Comparison of ENCODE assay signal across 21 cellular contexts in the genomic region with DNA sequence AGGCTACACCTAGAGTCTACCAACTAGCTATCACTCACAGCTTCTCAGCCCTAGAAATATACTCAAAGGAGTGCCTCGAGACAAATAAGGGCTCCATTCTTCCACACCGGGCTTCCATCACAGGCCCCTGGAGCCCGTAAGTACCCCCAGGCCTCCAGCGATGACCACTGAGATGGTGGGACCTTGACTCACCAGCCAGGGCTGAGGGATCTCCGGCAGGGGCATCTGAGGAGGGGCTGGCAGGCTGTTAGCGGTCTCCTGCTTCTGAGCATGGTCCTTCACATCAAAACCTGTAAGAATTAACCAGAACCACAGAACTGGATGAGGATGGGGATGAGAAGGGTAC.
DNase-seq lines count a peak whose midpoint lies in the region; ATAC-seq and TF ChIP-seq lines count a peak whose summit lies in the region.
"Had no signal": no experiment of that assay in that cellular context is flagged by ENCODE, and none has a peak within 500 bp of the region (broad histone marks: within the 10 kb centered on the region; RNA-seq: fewer than 3 reads in every experiment).

No MANE protein-coding gene starts in this region.

- ATAC-seq in activated naive CD8-positive, alpha-beta T cell treated with anti-CD3 and anti-CD28 coated beads, Interleukin-2, amount 10 ng/mL, durations not matched to agents 7 days and 5 days (ENCODE audit: low read depth): no peak
- ATAC-seq in GM18867 (IDR thresholded peaks at IDR 0.05; ENCODE audit: unreplicated experiment) (no peak), HG03135 (IDR thresholded peaks at IDR 0.05; ENCODE audit: unreplicated experiment) (no peak)
- ATAC-seq: HCT116; lower lobe of right lung; sciatic nerve; stimulated activated naive B cell treated with anti-CD40 and anti-IgM and Interleukin-4, amounts not matched to agents 10 μg/mL and 1 μg/mL and 100 μg/mL, for 72 hours had no signal

- peaks cover 74% of the 10 kb centered on the region for H3K36me3 ChIP-seq in osteoblast (ENCODE audit: insufficient read depth, low read length)

- H4K20me1 ChIP-seq in osteoblast (ENCODE audit: insufficient read depth, low read length): peaks cover 3% of the 10 kb centered on the region

- H3K27me3 ChIP-seq in osteoblast (ENCODE audit: insufficient read depth, low read length): no peaks in the 10 kb centered on the region
- H3K27me3 ChIP-seq: ascending aorta, hepatocyte, thyroid gland had no signal

- DNase-seq in activated T-cell treated with anti-CD3 and anti-CD28 coated beads, Interleukin-2, amount 50 U/mL, for 24 hours: no peak
- no peak for DNase-seq in activated T-cell treated with anti-CD3 and anti-CD28 coated beads for 4 hours
- DNase-seq in RWPE1 (ENCODE audit: low spot score): no peak
- no peak for DNase-seq in activated naive CD8-positive, alpha-beta T cell treated with anti-CD3 and anti-CD28 coated beads, Interleukin-2, amount 10 ng/mL, durations not matched to agents 7 days and 5 days
- DNase-seq in osteoblast (ENCODE audit: insufficient read length, low spot score, missing footprints): no peak
- DNase-seq in NCI-H226: no peak
- DNase-seq: activated CD4-positive, alpha-beta T cell treated with anti-CD3 and anti-CD28 coated beads for 1 hour; DMS79; lower lobe of right lung; NCI-H1436; NCI-H2171; stimulated activated naive B cell treated with anti-CD40 and anti-IgM and Interleukin-4, amounts not matched to agents 10 μg/mL and 1 μg/mL and 100 μg/mL, for 72 hours; thyroid gland had no signal

- CTCF ChIA-PET in RWPE1 (lab: Yijun Ruan, JAX): interaction anchor here (0.6 kb wide), 1 partner anchor 94 kb away, joined by 3 read pairs; no protein-coding TSS in a partner anchor

- H3K27ac ChIP-seq in RWPE1 (peak overlapping the region; percentile 69), osteoblast (ENCODE audit: low read depth, low read length) (peak overlapping the region; percentile 89)
- H3K27ac ChIP-seq: ascending aorta, hepatocyte, lower lobe of right lung, parathyroid adenoma, thyroid gland had no signal

- peak overlapping the region; percentile 78 for H3K4me2 ChIP-seq in osteoblast (ENCODE audit: insufficient read depth, low read length)
- H3K4me2 ChIP-seq: hepatocyte had no signal

- H3K79me2 ChIP-seq in osteoblast (ENCODE audit: insufficient read depth, low read length): peaks cover 93% of the 10 kb centered on the region
- H3K79me2 ChIP-seq: parathyroid adenoma had no signal

- TF ChIP-seq CTCF in RWPE1 (conservative IDR thresholded peaks at IDR 0.05; ENCODE audit: low read depth) (no peak), osteoblast (IDR thresholded peaks at IDR 0.05; ENCODE audit: extremely low read depth, low read depth, low read length) (no peak)

- no peak overlapping the region for H2AFZ ChIP-seq in osteoblast (ENCODE audit: low read length)
- H2AFZ ChIP-seq: hepatocyte, parathyroid adenoma had no signal

- peaks cover 44% of the 10 kb centered on the region for H3K36me3 Mint-ChIP-seq in activated T-cell treated with anti-CD3 and anti-CD28 coated beads, Interleukin-2, amount 50 U/mL, for 24 hours (ENCODE audit: low read depth)
- peaks cover 5% of the 10 kb centered on the region for H3K36me3 Mint-ChIP-seq in activated naive CD8-positive, alpha-beta T cell treated with anti-CD3 and anti-CD28 coated beads, Interleukin-2, amount 10 ng/mL, durations not matched to agents 7 days and 5 days
- H3K36me3 Mint-ChIP-seq: IgD-negative memory B cell had no signal

- H3K27ac Mint-ChIP-seq in activated T-cell treated with anti-CD3 and anti-CD28 coated beads, Interleukin-2, amount 50 U/mL, for 24 hours: peak overlapping the region; percentile 85
- peak overlapping the region; percentile 85 for H3K27ac Mint-ChIP-seq in activated naive CD8-positive, alpha-beta T cell treated with anti-CD3 and anti-CD28 coated beads, Interleukin-2, amount 10 ng/mL, durations not matched to agents 7 days and 5 days
- H3K27ac Mint-ChIP-seq: IgD-negative memory B cell; stimulated activated naive B cell treated with anti-CD40 and anti-IgM and Interleukin-4, amounts not matched to agents 10 μg/mL and 1 μg/mL and 100 μg/mL, for 72 hours had no signal

- H3K4me3 ChIP-seq in osteoblast (ENCODE audit: insufficient read depth, low read length): no peak overlapping the region
- H3K4me3 ChIP-seq: ascending aorta, hepatocyte, lower lobe of right lung, thyroid gland had no signal

- H3K27me3 Mint-ChIP-seq in activated T-cell treated with anti-CD3 and anti-CD28 coated beads, Interleukin-2, amount 50 U/mL, for 24 hours: no peaks in the 10 kb centered on the region
- H3K27me3 Mint-ChIP-seq in activated naive CD8-positive, alpha-beta T cell treated with anti-CD3 and anti-CD28 coated beads, Interleukin-2, amount 10 ng/mL, durations not matched to agents 7 days and 5 days: no peaks in the 10 kb centered on the region
- H3K27me3 Mint-ChIP-seq: IgD-negative memory B cell had no signal

- H3K9me3 Mint-ChIP-seq in activated T-cell treated with anti-CD3 and anti-CD28 coated beads, Interleukin-2, amount 50 U/mL, for 24 hours: peaks cover 6% of the 10 kb centered on the region
- peaks cover 5% of the 10 kb centered on the region for H3K9me3 Mint-ChIP-seq in activated naive CD8-positive, alpha-beta T cell treated with anti-CD3 and anti-CD28 coated beads, Interleukin-2, amount 10 ng/mL, durations not matched to agents 7 days and 5 days

- POLR2A ChIA-PET in RWPE1 (lab: Yijun Ruan, JAX; ENCODE audit: low non-redundant PET): no interaction called here
- POLR2A ChIA-PET in activated naive CD8-positive, alpha-beta T cell treated with anti-CD3 and anti-CD28 coated beads, Interleukin-2, amount 10 ng/mL, durations not matched to agents 7 days and 5 days (lab: Charles Lee): interaction anchor here (0.7 kb wide), 1 partner anchor 64 kb away, joined by 5 read pairs; no protein-coding TSS in a partner anchor

- no peak overlapping the region for H3K4me3 Mint-ChIP-seq in activated T-cell treated with anti-CD3 and anti-CD28 coated beads, Interleukin-2, amount 50 U/mL, for 24 hours
- no peak overlapping the region for H3K4me3 Mint-ChIP-seq in activated naive CD8-positive, alpha-beta T cell treated with anti-CD3 and anti-CD28 coated beads, Interleukin-2, amount 10 ng/mL, durations not matched to agents 7 days and 5 days
- H3K4me3 Mint-ChIP-seq: IgD-negative memory B cell; stimulated activated naive B cell treated with anti-CD40 and anti-IgM and Interleukin-4, amounts not matched to agents 10 μg/mL and 1 μg/mL and 100 μg/mL, for 72 hours had no signal

- no peaks in the 10 kb centered on the region for H3K9me3 ChIP-seq in osteoblast (ENCODE audit: low read depth, low read length)
- H3K9me3 ChIP-seq: ascending aorta, lower lobe of right lung, thyroid gland had no signal

- H3K4me1 ChIP-seq in osteoblast (ENCODE audit: insufficient read depth, low read length): peaks cover 59% of the 10 kb centered on the region

- H3K4me1 Mint-ChIP-seq in activated T-cell treated with anti-CD3 and anti-CD28 coated beads, Interleukin-2, amount 50 U/mL, for 24 hours (ENCODE audit: low read depth): peaks cover 26% of the 10 kb centered on the region
- peaks cover 17% of the 10 kb centered on the region for H3K4me1 Mint-ChIP-seq in activated naive CD8-positive, alpha-beta T cell treated with anti-CD3 and anti-CD28 coated beads, Interleukin-2, amount 10 ng/mL, durations not matched to agents 7 days and 5 days
